ENCODE assay signal across 22 cellular contexts in the genomic region with DNA sequence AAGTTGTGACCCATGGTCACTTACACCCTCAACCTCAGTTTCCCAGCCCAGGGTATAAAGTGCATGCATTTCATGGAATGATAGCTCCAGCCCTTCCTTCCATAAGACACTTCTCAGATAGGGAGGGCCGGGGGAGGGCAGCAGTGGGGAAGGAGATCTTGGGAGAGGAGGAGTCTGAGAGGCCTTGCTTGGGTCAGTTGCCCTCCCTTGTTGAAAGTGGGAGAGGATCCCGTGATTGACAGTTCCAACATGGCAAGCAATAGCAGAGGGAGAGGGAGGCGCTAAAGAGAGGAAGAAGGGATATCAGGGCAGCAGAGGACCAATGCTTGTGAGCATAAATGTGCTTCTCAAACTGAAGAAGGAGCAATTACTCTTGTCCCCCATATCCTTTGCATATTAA.
"Had no signal": no experiment of that assay in that cellular context is flagged by ENCODE, and none has a peak within 500 bp of the region (broad histone marks: within the 10 kb centered on the region; RNA-seq: fewer than 3 reads in every experiment).

No MANE protein-coding gene starts in this region.

- H3K27me3 ChIP-seq: colonic mucosa, dorsolateral prefrontal cortex, esophagus muscularis mucosa, hepatocyte, neural progenitor cell, tibial artery had no signal

- H3K36me3 Mint-ChIP-seq: activated CD4-positive, alpha-beta memory T cell treated with anti-CD3 and anti-CD28 coated beads for 36 hours; activated naive CD4-positive, alpha-beta T cell treated with anti-CD3 and anti-CD28 coated beads, Interleukin-2, amount 10 ng/mL, durations not matched to agents 7 days and 5 days; naive thymus-derived CD4-positive, alpha-beta T cell; neural progenitor cell; stimulated activated effector memory CD8-positive, alpha-beta T cell treated with anti-CD3 and anti-CD28 coated beads, Interleukin-12 subunit alpha, Interleukin-12 subunit beta, amount 100 ng/mL, for 72 hours had no signal

- H3K27ac Mint-ChIP-seq: activated CD4-positive, alpha-beta memory T cell treated with anti-CD3 and anti-CD28 coated beads for 36 hours; activated naive CD4-positive, alpha-beta T cell treated with anti-CD3 and anti-CD28 coated beads, Interleukin-2, amount 10 ng/mL, durations not matched to agents 7 days and 5 days; activated T-cell treated with anti-CD3 and anti-CD28 coated beads, Interleukin-2, amount 50 U/mL, for 72 hours; effector memory CD8-positive, alpha-beta T cell; neural progenitor cell; stimulated activated effector memory CD8-positive, alpha-beta T cell treated with anti-CD3 and anti-CD28 coated beads, Interleukin-12 subunit alpha, Interleukin-12 subunit beta, amount 100 ng/mL, for 72 hours; stimulated activated naive CD8-positive, alpha-beta T cell treated with anti-CD3 and anti-CD28 coated beads, Interleukin-15, amount 100 ng/mL, for 72 hours had no signal

- H3K9me3 ChIP-seq: colonic mucosa, esophagus muscularis mucosa, tibial artery had no signal

- H3K27ac ChIP-seq: colonic mucosa, dorsolateral prefrontal cortex, esophagus muscularis mucosa, hepatocyte, neural progenitor cell, tibial artery had no signal

- DNase-seq: activated CD4-positive, alpha-beta memory T cell treated with anti-CD3 and anti-CD28 coated beads for 36 hours; activated CD4-positive, alpha-beta T cell treated with anti-CD3 and anti-CD28 coated beads for 4 hours; activated CD4-positive, CD25-positive, alpha-beta regulatory T cell; activated effector memory CD4-positive, alpha-beta T cell treated with Interleukin-2 at 50 U/mL for 16 hours; activated naive CD4-positive, alpha-beta T cell treated with anti-CD3 and anti-CD28 coated beads, Interleukin-2, amount 10 ng/mL, durations not matched to agents 7 days and 5 days; activated T-cell treated with anti-CD3 and anti-CD28 coated beads, Interleukin-2, amount 50 U/mL, for 72 hours; amygdala; colonic mucosa; dorsolateral prefrontal cortex; effector memory CD8-positive, alpha-beta T cell; glutamatergic neuron; naive thymus-derived CD4-positive, alpha-beta T cell; posterior cingulate gyrus; small intestine; stimulated activated CD4-positive, alpha-beta T cell treated with anti-CD3 and anti-CD28 coated beads, Interleukin-2, amount 100 ng/mL, for 24 hours; stimulated activated naive CD8-positive, alpha-beta T cell treated with anti-CD3 and anti-CD28 coated beads, Interleukin-15, amount 100 ng/mL, for 72 hours; tibial artery had no signal

- H3K27me3 Mint-ChIP-seq: activated CD4-positive, alpha-beta memory T cell treated with anti-CD3 and anti-CD28 coated beads for 36 hours; activated naive CD4-positive, alpha-beta T cell treated with anti-CD3 and anti-CD28 coated beads, Interleukin-2, amount 10 ng/mL, durations not matched to agents 7 days and 5 days; effector memory CD8-positive, alpha-beta T cell; stimulated activated naive CD8-positive, alpha-beta T cell treated with anti-CD3 and anti-CD28 coated beads, Interleukin-15, amount 100 ng/mL, for 72 hours had no signal

- H3K9me3 Mint-ChIP-seq: activated CD4-positive, alpha-beta memory T cell treated with anti-CD3 and anti-CD28 coated beads for 36 hours; activated naive CD4-positive, alpha-beta T cell treated with anti-CD3 and anti-CD28 coated beads, Interleukin-2, amount 10 ng/mL, durations not matched to agents 7 days and 5 days; neural progenitor cell; stimulated activated effector memory CD8-positive, alpha-beta T cell treated with anti-CD3 and anti-CD28 coated beads, Interleukin-12 subunit alpha, Interleukin-12 subunit beta, amount 100 ng/mL, for 72 hours; stimulated activated naive CD8-positive, alpha-beta T cell treated with anti-CD3 and anti-CD28 coated beads, Interleukin-15, amount 100 ng/mL, for 72 hours had no signal

- H3K4me1 Mint-ChIP-seq: activated naive CD4-positive, alpha-beta T cell treated with anti-CD3 and anti-CD28 coated beads, Interleukin-2, amount 10 ng/mL, durations not matched to agents 7 days and 5 days; stimulated activated effector memory CD8-positive, alpha-beta T cell treated with anti-CD3 and anti-CD28 coated beads, Interleukin-12 subunit alpha, Interleukin-12 subunit beta, amount 100 ng/mL, for 72 hours; stimulated activated naive CD8-positive, alpha-beta T cell treated with anti-CD3 and anti-CD28 coated beads, Interleukin-15, amount 100 ng/mL, for 72 hours had no signal

- H3K4me1 ChIP-seq: colonic mucosa, neural progenitor cell, tibial artery had no signal

- H3K4me3 ChIP-seq: colonic mucosa, dorsolateral prefrontal cortex, esophagus muscularis mucosa, hepatocyte, lung, neural progenitor cell, tibial artery had no signal

- H3K36me3 ChIP-seq: colonic mucosa, esophagus muscularis mucosa, neural progenitor cell, tibial artery had no signal

- H3K4me3 Mint-ChIP-seq: activated CD4-positive, alpha-beta memory T cell treated with anti-CD3 and anti-CD28 coated beads for 36 hours; activated naive CD4-positive, alpha-beta T cell treated with anti-CD3 and anti-CD28 coated beads, Interleukin-2, amount 10 ng/mL, durations not matched to agents 7 days and 5 days; activated T-cell treated with anti-CD3 and anti-CD28 coated beads, Interleukin-2, amount 50 U/mL, for 72 hours; effector memory CD8-positive, alpha-beta T cell; naive thymus-derived CD4-positive, alpha-beta T cell; neural progenitor cell; stimulated activated effector memory CD8-positive, alpha-beta T cell treated with anti-CD3 and anti-CD28 coated beads, Interleukin-12 subunit alpha, Interleukin-12 subunit beta, amount 100 ng/mL, for 72 hours; stimulated activated naive CD8-positive, alpha-beta T cell treated with anti-CD3 and anti-CD28 coated beads, Interleukin-15, amount 100 ng/mL, for 72 hours had no signal
